ENCODE assay signal across 19 cellular contexts in genomic region chr1:9861371-9861770, GRCh38. TPM values are rescaled to one million over a fixed set of nuclear protein-coding genes. Genes with fewer than 3 reads are reported as not detected.
DNase-seq lines count a peak whose midpoint lies in the region; ATAC-seq and TF ChIP-seq lines count a peak whose summit lies in the region.
"Had no signal": no experiment of that assay in that cellular context is flagged by ENCODE, and none has a peak within 500 bp of the region (broad histone marks: within the 10 kb centered on the region; RNA-seq: fewer than 3 reads in every experiment).

No MANE protein-coding gene starts in this region.

- no peaks in the 10 kb centered on the region for H3K79me2 ChIP-seq in OCI-LY1 (ENCODE audit: insufficient read depth, low read length)

- H3K36me3 ChIP-seq in H7 (replicated peaks; ENCODE audit: control insufficient read depth, insufficient read depth, low read length) = no peaks in the 10 kb centered on the region; the same call in 1 of the 2 replicates
- H3K36me3 ChIP-seq in OCI-LY1 (ENCODE audit: insufficient read depth, low read length) = no peaks in the 10 kb centered on the region; the same call in 1 of the 2 replicates
- no peaks in the 10 kb centered on the region for H3K36me3 ChIP-seq in vagina
- H3K36me3 ChIP-seq: MG63 had no signal

- H3K4me3 ChIP-seq in H7 (ENCODE audit: insufficient read depth, low read depth, low read length) (no peak overlapping the region), OCI-LY1 (ENCODE audit: low read depth, low read length, poor library complexity, severe bottlenecking) (no peak overlapping the region), vagina (no peak overlapping the region)
- H3K4me3 ChIP-seq: heart left ventricle, MG63, suprapubic skin had no signal

- H3K9me3 ChIP-seq in OCI-LY1 (ENCODE audit: low read length) (no peaks in the 10 kb centered on the region), vagina (no peaks in the 10 kb centered on the region)
- H3K9me3 ChIP-seq: heart left ventricle, MG63, suprapubic skin had no signal

- no peaks in the 10 kb centered on the region for H4K20me1 ChIP-seq in OCI-LY1 (ENCODE audit: insufficient read depth, low read length)

- intact Hi-C loops in vagina (cut with DNase I) = loop anchor here (10.0 kb wide), 1 partner anchor 137 kb away; no protein-coding TSS in a partner anchor

- peak overlapping the region; percentile 22; the same call in 1 of the 2 replicates for H3K4me2 ChIP-seq in OCI-LY1 (ENCODE audit: low read length)

- peaks cover 64% of the 10 kb centered on the region for H3K4me1 ChIP-seq in OCI-LY1 (ENCODE audit: insufficient read depth, low read length, severe bottlenecking)
- H3K4me1 ChIP-seq in vagina = peaks cover 28% of the 10 kb centered on the region

- H3K9me2 ChIP-seq in OCI-LY1 (ENCODE audit: low read depth, low read length) = no peaks in the 10 kb centered on the region

- no peak overlapping the region for H3K9ac ChIP-seq in OCI-LY1 (ENCODE audit: low read length)

- peak; percentile 83 for DNase-seq in DMS 273 (lab: John Stamatoyannopoulos, UW; ENCODE audit: unreplicated experiment)
- peak; percentile 71 for DNase-seq in H7
- no peak for DNase-seq in HUDEP-2 (lab: John Stamatoyannopoulos, UW; ENCODE audit: unreplicated experiment in 76 of 76)
- no peak for DNase-seq in vagina (ENCODE audit: extremely low spot score in 2 of 2)
- DNase-seq: activated CD4-positive, CD25-positive, alpha-beta regulatory T cell treated with anti-CD3 and anti-CD28 coated beads, Interleukin-2, amount 50 U/mL, for 72 hours; activated effector memory CD4-positive, alpha-beta T cell treated with Interleukin-2 at 50 U/mL for 16 hours; effector CD8-positive, alpha-beta T cell; MG63; naive B cell; Right ventricle myocardium superior; stimulated activated CD4-positive, alpha-beta T cell treated with anti-CD3 and anti-CD28 coated beads, Interleukin-4, amount 100 ng/mL, for 24 hours; stimulated activated CD8-positive, alpha-beta memory T cell treated with anti-CD3 and anti-CD28 coated beads, Interleukin-4, amount 100 ng/mL, for 48 hours; T-helper 2 cell had no signal

- TF ChIP-seq CTCF in OCI-LY1 (IDR thresholded peaks at IDR 0.05; ENCODE audit: low read length) = peak; percentile 67
- no peak for TF ChIP-seq CTCF in vagina (IDR thresholded peaks at IDR 0.05)

- no peaks in the 10 kb centered on the region for H3K27me3 ChIP-seq in H7 (ENCODE audit: control insufficient read depth, insufficient read depth, low read length)
- no peaks in the 10 kb centered on the region for H3K27me3 ChIP-seq in OCI-LY1 (ENCODE audit: insufficient read depth, low read length)
- no peaks in the 10 kb centered on the region for H3K27me3 ChIP-seq in vagina
- H3K27me3 ChIP-seq: heart left ventricle, MG63, suprapubic skin had no signal

- TF ChIP-seq POLR2A in vagina (IDR thresholded peaks at IDR 0.05) = no peak

- no peak overlapping the region for H2AFZ ChIP-seq in OCI-LY1 (ENCODE audit: low read length)

- ATAC-seq in esophagus mucosa (peak; percentile 7), HG03108 (IDR thresholded peaks at IDR 0.05; ENCODE audit: unreplicated experiment) (no peak), HG03139 (IDR thresholded peaks at IDR 0.05; ENCODE audit: unreplicated experiment) (no peak)
- ATAC-seq: heart left ventricle had no signal

- H3K27ac ChIP-seq in OCI-LY1 (ENCODE audit: low read depth, low read length, poor library complexity, severe bottlenecking) = peak overlapping the region; percentile 71
- no peak overlapping the region for H3K27ac ChIP-seq in vagina
- H3K27ac ChIP-seq: heart left ventricle, suprapubic skin had no signal

- H3F3A ChIP-seq in OCI-LY1 (ENCODE audit: insufficient read depth, low read length) = 0 out of 2 replicates have a peak, but pooled peaks cover 5% of the 10 kb centered on the region

RNA-seq across cellular contexts. Expression of gene CLSTN1, which starts 37.6 kb away (rescaled TPM):
- total RNA-seq in H7 (2014; rRNA removed; shearing (Covaris generic)) = 100 and 127 TPM in 2 replicates
- total RNA-seq in esophagus mucosa (121 TPM), vagina (96.5 TPM)

RNA-seq across cellular contexts. Expression of gene CTNNBIP1, which starts 48.7 kb away (rescaled TPM):
- 78.8 and 80.7 TPM in 2 replicates for total RNA-seq in H7 (2014; rRNA removed; shearing (Covaris generic))
- total RNA-seq in esophagus mucosa (175 TPM), vagina (44.7 TPM)

Comparison
In these comparisons a context has a peak if more than half of its experiments do, and no peak if none do; other contexts are left out.
1. DNase-seq: peak in DMS 273 (single experiment) and H7 (single experiment); none in HUDEP-2 (0 of 76) and vagina (0 of 2).